8 cellular contexts compared by ENCODE assay signal in the genomic region with DNA sequence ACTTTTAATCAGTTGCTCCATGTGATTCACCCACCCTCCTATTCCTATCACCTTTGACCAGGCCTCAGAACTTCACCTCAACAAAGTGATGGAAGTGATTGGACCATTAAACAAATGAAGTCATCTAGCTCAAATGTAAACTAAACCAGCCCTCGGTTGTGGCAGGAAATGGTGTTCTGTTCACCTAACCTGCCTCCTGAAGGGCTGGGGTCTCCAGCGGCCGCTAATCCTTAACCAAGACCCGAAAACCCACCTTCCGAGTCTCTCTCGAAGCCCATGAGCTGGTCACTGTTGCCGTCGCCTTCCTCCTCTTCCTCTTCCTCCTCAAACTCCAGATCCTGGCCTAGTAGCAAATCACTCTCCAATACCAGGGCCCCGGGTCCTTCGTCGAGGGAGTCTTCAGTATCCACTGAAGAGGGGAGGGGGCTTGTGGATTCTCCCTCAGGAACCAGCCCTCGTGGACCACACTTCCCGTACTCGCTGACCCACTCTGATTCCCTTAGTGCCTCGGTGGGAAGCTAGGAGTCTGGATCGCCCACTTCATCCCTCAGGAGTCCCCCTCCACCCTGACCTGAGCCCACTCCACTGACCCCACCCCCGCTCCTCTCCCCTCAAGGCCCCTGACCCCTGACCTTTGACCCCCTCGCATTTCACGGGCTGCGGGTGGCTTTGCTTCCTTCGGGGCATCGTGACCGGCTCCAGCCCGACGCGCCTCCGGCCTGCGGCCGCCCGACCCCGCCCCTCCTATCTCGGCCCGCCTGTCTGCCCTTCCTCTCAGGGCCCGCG. TPM values are rescaled to one million over a fixed set of nuclear protein-coding genes. Genes with fewer than 3 reads are reported as not detected.
A peak's percentile ranks its signal among the peaks of the same experiment; 100 is the strongest.
DNase-seq lines count a peak whose midpoint lies in the region; ATAC-seq and TF ChIP-seq lines count a peak whose summit lies in the region.

No MANE protein-coding gene starts in this region.

- H3K79me2 ChIP-seq in neural cell (replicated peaks; ENCODE audit: insufficient read depth, low read length): peaks cover 12% of the 10 kb centered on the region

- ATAC-seq in GM21526 (IDR thresholded peaks at IDR 0.05; ENCODE audit: low FRiP score, unreplicated experiment): peak; percentile 29
- ATAC-seq in activated T-cell treated with anti-CD3 and anti-CD28 coated beads, Interleukin-2, amount 50 U/mL, for 4 hours: peak; percentile 47 to 54
- ATAC-seq in aorta (ENCODE audit: low FRiP score): peak; percentile 52

- no peaks in the 10 kb centered on the region for H3F3A ChIP-seq in neural cell (ENCODE audit: insufficient read depth, low read length, poor library complexity, severe bottlenecking)

- H3K9me2 ChIP-seq in neural cell (ENCODE audit: insufficient read depth, low read length): no peaks in the 10 kb centered on the region

- peak overlapping the region; percentile 42 for H2AFZ ChIP-seq in neural cell (ENCODE audit: low read depth, low read length)

- H3K9ac ChIP-seq in neural cell (ENCODE audit: low read length): peak overlapping the region; percentile 84

- POLR2A ChIA-PET in Caco-2 (lab: Charles Lee): interaction anchor here (0.7 to 2.0 kb wide), 8 partner anchors 9 to 283 kb away, joined by 3 to 10 read pairs (median 6); a partner anchor contains a TSS

- peaks cover 94% of the 10 kb centered on the region for H3K36me3 Mint-ChIP-seq in Caco-2 (ENCODE audit: insufficient read depth, unreplicated experiment)
- H3K36me3 Mint-ChIP-seq in activated T-cell treated with anti-CD3 and anti-CD28 coated beads, Interleukin-2, amount 50 U/mL, for 4 hours (ENCODE audit: insufficient read depth): peaks cover 51% of the 10 kb centered on the region

- H3K27me3 ChIP-seq in Caco-2 (replicated peaks; ENCODE audit: control insufficient read depth, insufficient read depth, low read length): no peaks in the 10 kb centered on the region
- no peaks in the 10 kb centered on the region for H3K27me3 ChIP-seq in neural cell (ENCODE audit: insufficient read depth, low read depth, low read length)
- H3K27me3 ChIP-seq in aorta (ENCODE audit: control insufficient read depth in 1 of 2, insufficient read depth in 2 of 2, low read length in 1 of 2): no peaks in the 10 kb centered on the region

- no peaks in the 10 kb centered on the region for H4K20me1 ChIP-seq in neural cell (ENCODE audit: insufficient read depth)

- TF ChIP-seq RAD21 in neural cell (conservative IDR thresholded peaks at IDR 0.05): no peak

- TSS peak; percentile 22 for BruUV-seq in Caco-2 (replicated peaks; lab: Mats Ljungman, UMichigan)

- H3K27ac ChIP-seq in neural cell (ENCODE audit: low read length) (peak overlapping the region; percentile 69), aorta (ENCODE audit: low read depth in 1 of 2, low read length in 2 of 2) (peak overlapping the region in 1 of 2 donors; percentile 80)

- peak overlapping the region; percentile 98 for H3K27ac Mint-ChIP-seq in Caco-2 (ENCODE audit: unreplicated experiment)

- in situ Hi-C loops in G401 (cut with HindIII; ENCODE audit: low sequenced_read_pairs): no loop called here

- H3K9me3 Mint-ChIP-seq in Caco-2 (ENCODE audit: unreplicated experiment): no peaks in the 10 kb centered on the region
- no peaks in the 10 kb centered on the region for H3K9me3 Mint-ChIP-seq in activated T-cell treated with anti-CD3 and anti-CD28 coated beads, Interleukin-2, amount 50 U/mL, for 4 hours

- no peak for TF ChIP-seq CTCF in Caco-2 (IDR thresholded peaks at IDR 0.05; ENCODE audit: insufficient read depth in 1 of 2, low read depth in 1 of 2, low read length in 1 of 2, severe bottlenecking in 1 of 2, unreplicated experiment in 1 of 2)
- no peak for TF ChIP-seq CTCF in fibroblast of villous mesenchyme (IDR thresholded peaks at IDR 0.05; ENCODE audit: insufficient read depth, low read depth, low read length)
- no peak for TF ChIP-seq CTCF in neural cell (IDR thresholded peaks at IDR 0.05; ENCODE audit: poor library complexity, severe bottlenecking)

- DNase-seq in Caco-2 (peak; percentile 35 to 81), NCI-H1105 (lab: John Stamatoyannopoulos, UW) (peak; percentile 39), fibroblast of villous mesenchyme (ENCODE audit: low read depth) (peak; percentile 68), aorta (peak; percentile 89 to 92), G401 (ENCODE audit: low spot score) (no peak)
- peak; percentile 35 for DNase-seq in activated T-cell treated with anti-CD3 and anti-CD28 coated beads, Interleukin-2, amount 50 U/mL, for 4 hours

- TF ChIP-seq EP300 in neural cell (conservative IDR thresholded peaks at IDR 0.05; ENCODE audit: poor library complexity, severe bottlenecking): no peak

- CTCF ChIA-PET in Caco-2 (lab: Charles Lee): interaction anchor here (1.2 to 1.9 kb wide), 2 partner anchors 11 to 59 kb away, joined by 3 to 6 read pairs; a partner anchor contains a TSS

- H3K4me3 ChIP-seq in Caco-2 (ENCODE audit: low read depth, low read length) (peak overlapping the region; percentile 82), fibroblast of villous mesenchyme (ENCODE audit: low read depth, low read length) (peak overlapping the region; percentile 78), neural cell (ENCODE audit: low read length) (peak overlapping the region; percentile 72), aorta (ENCODE audit: low read length in 2 of 2) (peak overlapping the region; percentile 77 to 88)

- H3K4me1 Mint-ChIP-seq in Caco-2 (ENCODE audit: low read depth, unreplicated experiment): peaks cover 11% of the 10 kb centered on the region
- H3K4me1 Mint-ChIP-seq in activated T-cell treated with anti-CD3 and anti-CD28 coated beads, Interleukin-2, amount 50 U/mL, for 4 hours (ENCODE audit: low read depth): peaks cover 18% of the 10 kb centered on the region

- peak overlapping the region; percentile 91 for H3K4me2 ChIP-seq in neural cell (ENCODE audit: low read length)

- intact Hi-C loops in Caco-2 (cut with micrococcal nuclease; ENCODE audit: unreplicated experiment): loop anchor here (1.0 kb wide), 1 partner anchor 10 kb away; a partner anchor contains a TSS
- intact Hi-C loops in aorta (cut with DNase I): loop anchor here in 1 of 2 donors (1.0 to 2.0 kb wide), 2 partner anchors 29 to 48 kb away; a partner anchor contains a TSS

- WGBS in aorta, 2 donors: 0 to 1% methylated on average over 35 of the region's 35 CpGs

- H3K36me3 ChIP-seq in Caco-2 (ENCODE audit: control insufficient read depth, insufficient read depth, low read length) (peaks cover 8% of the 10 kb centered on the region), neural cell (ENCODE audit: insufficient read depth, low read length) (no peaks in the 10 kb centered on the region), aorta (ENCODE audit: control insufficient read depth in 1 of 2, insufficient read depth in 2 of 2, low read length in 1 of 2) (peaks cover 0 to 6% of the 10 kb centered on the region in 2 donors)

- peak overlapping the region; percentile 85 for H3K4me3 Mint-ChIP-seq in Caco-2 (ENCODE audit: unreplicated experiment)
- H3K4me3 Mint-ChIP-seq in activated T-cell treated with anti-CD3 and anti-CD28 coated beads, Interleukin-2, amount 50 U/mL, for 4 hours: peak overlapping the region; percentile 88

- H3K4me1 ChIP-seq in Caco-2 (peaks cover 15% of the 10 kb centered on the region), aorta (ENCODE audit: control insufficient read depth in 1 of 2, insufficient read depth in 2 of 2, low read length in 2 of 2) (no peaks in the 10 kb centered on the region)

- H3K9me3 ChIP-seq in Caco-2 (no peaks in the 10 kb centered on the region), neural cell (ENCODE audit: low read length) (no peaks in the 10 kb centered on the region), aorta (ENCODE audit: control insufficient read depth, low read length) (no peaks in the 10 kb centered on the region)

- H3K27me3 Mint-ChIP-seq in Caco-2 (ENCODE audit: insufficient read depth, unreplicated experiment): no peaks in the 10 kb centered on the region
- H3K27me3 Mint-ChIP-seq in activated T-cell treated with anti-CD3 and anti-CD28 coated beads, Interleukin-2, amount 50 U/mL, for 4 hours (ENCODE audit: low read depth): no peaks in the 10 kb centered on the region

RNA-seq across cellular contexts. Expression of a gene that starts 0.5 kb away (rescaled TPM):
- 18.2 and 19.2 TPM in 2 replicates for total RNA-seq in Caco-2 (2022)
- total RNA-seq in activated T-cell treated with anti-CD3 and anti-CD28 coated beads, Interleukin-2, amount 50 U/mL, for 4 hours: 10 to 100 TPM in 2 of 3 donors, 1 to 10 TPM in 1; 8.4 to 11.0 (median 10.4) TPM
- 11.7 and 11.9 TPM in 2 replicates for total RNA-seq in fibroblast of villous mesenchyme
- 40.5 and 46.8 TPM in 2 replicates for polyA plus RNA-seq in neural cell
- 25.5 and 27.5 TPM in 2 replicates for polyA minus RNA-seq in neural cell
- 10 to 100 TPM; 15.3 to 18.7 TPM for total RNA-seq in aorta
- polyA plus RNA-seq in aorta: 10 to 100 TPM in 1 of 2 donors, 1 to 10 TPM in 1; 5.5 to 32.7 TPM
- total RNA-seq in G401 (2014; rRNA removed; shearing (Covaris generic)): 20.4 and 23.3 TPM in 2 replicates

RNA-seq across cellular contexts. Expression of a gene that starts 9.6 kb away (rescaled TPM):
- total RNA-seq in Caco-2 (2022) (98.7 and 108 TPM in 2 replicates), fibroblast of villous mesenchyme (166 and 169 TPM in 2 replicates), aorta (10 to 100 TPM; 77.8 to 90.5 TPM)
- total RNA-seq in activated T-cell treated with anti-CD3 and anti-CD28 coated beads, Interleukin-2, amount 50 U/mL, for 4 hours: 100 to 1,000 TPM; 117 to 125 (median 123) TPM
- polyA plus RNA-seq in neural cell (69.8 and 86.9 TPM in 2 replicates), aorta (10 to 100 TPM; 79.4 to 92.6 TPM)
- polyA minus RNA-seq in neural cell: 57.4 and 58.4 TPM in 2 replicates
- 157 and 165 TPM in 2 replicates for total RNA-seq in G401 (2014; rRNA removed; shearing (Covaris generic))

RNA-seq across cellular contexts. Expression of a gene that starts 9.9 kb away (rescaled TPM):
- total RNA-seq in Caco-2 (2022) (79.7 and 91.3 TPM in 2 replicates), fibroblast of villous mesenchyme (28.9 and 29.3 TPM in 2 replicates), aorta (10 to 100 TPM; 32.2 to 42.7 TPM)
- total RNA-seq in activated T-cell treated with anti-CD3 and anti-CD28 coated beads, Interleukin-2, amount 50 U/mL, for 4 hours: 10 to 100 TPM; 63.4 to 69.8 (median 65.0) TPM
- polyA plus RNA-seq in neural cell (43.7 and 45.3 TPM in 2 replicates), aorta (10 to 100 TPM; 36.3 to 87.1 TPM)
- polyA minus RNA-seq in neural cell: 23.6 and 25.5 TPM in 2 replicates
- 36.0 and 44.8 TPM in 2 replicates for total RNA-seq in G401 (2014; rRNA removed; shearing (Covaris generic))

RNA-seq across cellular contexts. Expression of a gene that starts 23.5 kb away (rescaled TPM):
- total RNA-seq in Caco-2 (2022) (81.0 and 91.4 TPM in 2 replicates), fibroblast of villous mesenchyme (30.9 and 36.7 TPM in 2 replicates), aorta (10 to 100 TPM; 42.7 to 60.9 TPM)
- 100 to 1,000 TPM; 102 to 110 (median 107) TPM for total RNA-seq in activated T-cell treated with anti-CD3 and anti-CD28 coated beads, Interleukin-2, amount 50 U/mL, for 4 hours
- polyA plus RNA-seq in neural cell (27.8 and 37.2 TPM in 2 replicates), aorta (10 to 100 TPM; 17.0 to 20.3 TPM)
- polyA minus RNA-seq in neural cell: 37.5 and 42.6 TPM in 2 replicates
- total RNA-seq in G401 (2014; rRNA removed; shearing (Covaris generic)): 101 and 102 TPM in 2 replicates

RNA-seq across cellular contexts. Expression of a gene that starts 29.4 kb away (rescaled TPM):
- total RNA-seq in Caco-2 (2022): 140 and 149 TPM in 2 replicates
- total RNA-seq in activated T-cell treated with anti-CD3 and anti-CD28 coated beads, Interleukin-2, amount 50 U/mL, for 4 hours: 100 to 1,000 TPM; 177 to 208 (median 186) TPM
- total RNA-seq in fibroblast of villous mesenchyme: 60.6 and 63.9 TPM in 2 replicates
- 99.0 and 107 TPM in 2 replicates for polyA plus RNA-seq in neural cell
- 91.1 and 95.6 TPM in 2 replicates for polyA minus RNA-seq in neural cell
- total RNA-seq in aorta: 10 to 100 TPM; 39.5 to 42.7 TPM
- polyA plus RNA-seq in aorta: 10 to 100 TPM; 37.3 to 40.7 TPM
- total RNA-seq in G401 (2014; rRNA removed; shearing (Covaris generic)): 178 and 244 TPM in 2 replicates
